Comparison of ENCODE assay signal across 22 cellular contexts in the genomic region with DNA sequence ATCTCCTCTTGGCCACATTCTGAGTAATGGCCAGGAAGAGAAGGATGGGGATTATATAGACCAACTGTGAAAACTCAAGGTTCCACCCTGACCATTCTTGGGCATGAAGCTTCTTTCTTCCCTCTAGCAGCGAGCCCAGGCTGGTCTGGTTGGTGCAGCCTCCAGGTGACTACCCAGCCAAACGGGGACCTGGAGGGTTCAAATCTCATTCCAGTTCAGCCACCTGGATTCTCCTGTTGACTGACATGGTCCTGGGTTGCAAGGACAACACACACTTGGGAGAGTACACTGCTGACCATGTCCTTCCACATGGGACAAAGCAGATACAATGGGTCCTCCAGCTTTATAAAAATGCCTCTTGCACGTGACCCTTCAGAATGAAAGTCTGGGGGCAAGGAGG.
"Had no signal": no experiment of that assay in that cellular context is flagged by ENCODE, and none has a peak within 500 bp of the region (broad histone marks: within the 10 kb centered on the region; RNA-seq: fewer than 3 reads in every experiment).

No MANE protein-coding gene starts in this region.

- H3K4me1 Mint-ChIP-seq: immature natural killer cell; naive thymus-derived CD8-positive, alpha-beta T cell; stimulated activated naive B cell treated with anti-CD40 and anti-IgM and Interleukin-4, amounts not matched to agents 10 μg/mL and 1 μg/mL and 100 μg/mL, for 72 hours had no signal

- H3K27ac Mint-ChIP-seq: immature natural killer cell; naive thymus-derived CD8-positive, alpha-beta T cell; progenitor cell of endocrine pancreas; stimulated activated naive B cell treated with anti-CD40 and anti-IgM and Interleukin-4, amounts not matched to agents 10 μg/mL and 1 μg/mL and 100 μg/mL, for 72 hours had no signal

- H3K4me3 Mint-ChIP-seq: immature natural killer cell; naive thymus-derived CD8-positive, alpha-beta T cell; stimulated activated naive B cell treated with anti-CD40 and anti-IgM and Interleukin-4, amounts not matched to agents 10 μg/mL and 1 μg/mL and 100 μg/mL, for 72 hours had no signal

- H3K27me3 ChIP-seq: ovary, right atrium auricular region, right lobe of liver, stomach, upper lobe of right lung had no signal

- H3K27ac ChIP-seq: heart left ventricle, left ventricle myocardium inferior, ovary, right atrium auricular region, right lobe of liver, skin epidermis, stomach, thoracic aorta, tibial artery, upper lobe of right lung had no signal

- H3K4me3 ChIP-seq: heart left ventricle, left ventricle myocardium inferior, lung, ovary, right atrium auricular region, right lobe of liver, skin epidermis, stomach, thoracic aorta, tibial artery, upper lobe of right lung had no signal

- H3K36me3 Mint-ChIP-seq: immature natural killer cell; naive thymus-derived CD8-positive, alpha-beta T cell; stimulated activated naive B cell treated with anti-CD40 and anti-IgM and Interleukin-4, amounts not matched to agents 10 μg/mL and 1 μg/mL and 100 μg/mL, for 72 hours had no signal

- H3K27me3 Mint-ChIP-seq: progenitor cell of endocrine pancreas had no signal

- H3K4me1 ChIP-seq: heart left ventricle, left ventricle myocardium inferior, right atrium auricular region, tibial artery, upper lobe of right lung had no signal

- DNase-seq: heart left ventricle; hypothalamus; immature natural killer cell; left ventricle myocardium inferior; ovary; stimulated activated CD4-positive, alpha-beta T cell treated with anti-CD3 and anti-CD28 coated beads, Interleukin-12 subunit alpha, Interleukin-12 subunit beta, amount 100 ng/mL, for 4 hours; stimulated activated CD4-positive, alpha-beta T cell treated with anti-CD3 and anti-CD28 coated beads, Interleukin-15, amount 100 ng/mL, for 24 hours; stimulated activated CD4-positive, alpha-beta T cell treated with anti-CD3 and anti-CD28 coated beads, Interleukin-2, amount 100 ng/mL, for 24 hours; stimulated activated CD4-positive, alpha-beta T cell treated with anti-CD3 and anti-CD28 coated beads, Interleukin-4, amount 100 ng/mL, for 1 hour; stimulated activated naive B cell treated with anti-CD40 and anti-IgM and Interleukin-4, amounts not matched to agents 10 μg/mL and 1 μg/mL and 100 μg/mL, for 72 hours; stimulated activated naive CD8-positive, alpha-beta T cell treated with anti-CD3 and anti-CD28 coated beads, Interleukin-15, Interleukin-2, amounts not matched to agents 100 U/mL and 50 U/mL, for 24 hours; stomach; trophoblast cell had no signal

- H3K9me3 ChIP-seq: heart left ventricle, left ventricle myocardium inferior, right atrium auricular region, right lobe of liver, stomach, thoracic aorta, tibial artery, upper lobe of right lung had no signal

- H3K9me3 Mint-ChIP-seq: immature natural killer cell; naive thymus-derived CD8-positive, alpha-beta T cell; stimulated activated naive B cell treated with anti-CD40 and anti-IgM and Interleukin-4, amounts not matched to agents 10 μg/mL and 1 μg/mL and 100 μg/mL, for 72 hours had no signal

- H3K36me3 ChIP-seq: heart left ventricle, left ventricle myocardium inferior, ovary, right atrium auricular region, right lobe of liver, thoracic aorta, tibial artery, upper lobe of right lung had no signal
